34 cellular contexts compared by ENCODE assay signal in genomic region chr11:88632163-88632562, GRCh38.
"Had no signal": no experiment of that assay in that cellular context is flagged by ENCODE, and none has a peak within 500 bp of the region (broad histone marks: within the 10 kb centered on the region; RNA-seq: fewer than 3 reads in every experiment).

No MANE protein-coding gene starts in this region.

- H3K27ac Mint-ChIP-seq: activated B cell treated with CpG ODN at 0.5 μM for 24 hours; activated CD4-positive, alpha-beta memory T cell treated with anti-CD3 and anti-CD28 coated beads for 36 hours; activated CD4-positive, alpha-beta T cell treated with anti-CD3 and anti-CD28 coated beads, Interleukin-2, amount 10 ng/mL, durations not matched to agents 24 days and 14 days; activated CD8-positive, alpha-beta T cell treated with anti-CD3 and anti-CD28 coated beads for 36 hours; activated naive CD4-positive, alpha-beta T cell treated with anti-CD3 and anti-CD28 coated beads for 36 hours; activated naive CD8-positive, alpha-beta T cell; activated naive CD8-positive, alpha-beta T cell treated with anti-CD3 and anti-CD28 coated beads, Interleukin-2, amount 10 ng/mL, durations not matched to agents 7 days and 5 days; activated naive CD8-positive, alpha-beta T cell treated with anti-CD3 and anti-CD28 coated beads, Interleukin-2, amount 50 U/mL, for 24 hours; activated T-cell treated with anti-CD3 and anti-CD28 coated beads, Interleukin-2, amount 50 U/mL, for 72 hours; activated T-helper 1 cell treated with anti-CD3 and anti-CD28 coated beads, Interleukin-12 subunit alpha, Interleukin-12 subunit beta, Interleukin-2, Interleukin-4 antibody, amounts not matched to agents 30 ng/mL and 10 ng/mL and 1 ng/mL, durations not matched to agents 14 hours and 24 hours and 36 hours; activated T-helper 17 cell treated with anti-CD3 and anti-CD28 coated beads, Interleukin-2, amount 50 U/mL, for 72 hours; brain; T-cell; T-helper 17 cell had no signal

- H3K4me1 Mint-ChIP-seq: activated B cell treated with CpG ODN at 0.5 μM for 24 hours; activated CD4-positive, alpha-beta T cell treated with anti-CD3 and anti-CD28 coated beads, Interleukin-2, amount 10 ng/mL, durations not matched to agents 24 days and 14 days; activated naive CD8-positive, alpha-beta T cell treated with anti-CD3 and anti-CD28 coated beads, Interleukin-2, amount 10 ng/mL, durations not matched to agents 7 days and 5 days; activated naive CD8-positive, alpha-beta T cell treated with anti-CD3 and anti-CD28 coated beads, Interleukin-2, amount 50 U/mL, for 24 hours; activated T-helper 17 cell treated with anti-CD3 and anti-CD28 coated beads, Interleukin-2, amount 50 U/mL, for 72 hours; central memory CD8-positive, alpha-beta T cell; T-cell; T-helper 17 cell had no signal

- ATAC-seq: activated CD8-positive, alpha-beta T cell treated with anti-CD3 and anti-CD28 coated beads for 36 hours; activated naive CD8-positive, alpha-beta T cell treated with anti-CD3 and anti-CD28 coated beads, Interleukin-2, amount 50 U/mL, for 24 hours; activated T-cell treated with anti-CD3 and anti-CD28 coated beads, Interleukin-2, amount 50 U/mL, for 4 hours; activated T-cell treated with anti-CD3 and anti-CD28 coated beads, Interleukin-2, amount 50 U/mL, for 72 hours; activated T-helper 17 cell treated with anti-CD3 and anti-CD28 coated beads, Interleukin-2, amount 50 U/mL, for 72 hours; T-cell; T-helper 17 cell had no signal

- H3K27me3 Mint-ChIP-seq: activated B cell treated with CpG ODN at 0.5 μM for 24 hours; activated CD4-positive, alpha-beta memory T cell treated with anti-CD3 and anti-CD28 coated beads for 36 hours; activated CD4-positive, alpha-beta T cell treated with anti-CD3 and anti-CD28 coated beads, Interleukin-2, amount 10 ng/mL, durations not matched to agents 24 days and 14 days; activated CD8-positive, alpha-beta T cell treated with anti-CD3 and anti-CD28 coated beads for 36 hours; activated naive CD8-positive, alpha-beta T cell; activated naive CD8-positive, alpha-beta T cell treated with anti-CD3 and anti-CD28 coated beads, Interleukin-2, amount 10 ng/mL, durations not matched to agents 7 days and 5 days; activated naive CD8-positive, alpha-beta T cell treated with anti-CD3 and anti-CD28 coated beads, Interleukin-2, amount 50 U/mL, for 24 hours; activated T-helper 17 cell treated with anti-CD3 and anti-CD28 coated beads, Interleukin-2, amount 50 U/mL, for 72 hours; central memory CD8-positive, alpha-beta T cell; T-cell had no signal

- H3K4me3 ChIP-seq: ascending aorta, cardiac muscle cell had no signal

- H3K27me3 ChIP-seq: ascending aorta, cardiac muscle cell had no signal

- H3K9me3 Mint-ChIP-seq: activated B cell treated with CpG ODN at 0.5 μM for 24 hours; activated CD4-positive, alpha-beta memory T cell treated with anti-CD3 and anti-CD28 coated beads for 36 hours; activated CD4-positive, alpha-beta T cell treated with anti-CD3 and anti-CD28 coated beads, Interleukin-2, amount 10 ng/mL, durations not matched to agents 24 days and 14 days; activated CD8-positive, alpha-beta T cell treated with anti-CD3 and anti-CD28 coated beads for 36 hours; activated naive CD4-positive, alpha-beta T cell treated with anti-CD3 and anti-CD28 coated beads for 36 hours; activated naive CD8-positive, alpha-beta T cell treated with anti-CD3 and anti-CD28 coated beads, Interleukin-2, amount 10 ng/mL, durations not matched to agents 7 days and 5 days; activated naive CD8-positive, alpha-beta T cell treated with anti-CD3 and anti-CD28 coated beads, Interleukin-2, amount 50 U/mL, for 24 hours; activated T-cell treated with anti-CD3 and anti-CD28 coated beads, Interleukin-2, amount 50 U/mL, for 4 hours; activated T-cell treated with anti-CD3 and anti-CD28 coated beads, Interleukin-2, amount 50 U/mL, for 72 hours; activated T-helper 1 cell treated with anti-CD3 and anti-CD28 coated beads, Interleukin-12 subunit alpha, Interleukin-12 subunit beta, Interleukin-2, Interleukin-4 antibody, amounts not matched to agents 30 ng/mL and 10 ng/mL and 1 ng/mL, durations not matched to agents 14 hours and 24 hours and 36 hours; activated T-helper 17 cell treated with anti-CD3 and anti-CD28 coated beads, Interleukin-2, amount 50 U/mL, for 72 hours; brain; central memory CD8-positive, alpha-beta T cell; T-cell had no signal

- H3K27ac ChIP-seq: ascending aorta, cardiac muscle cell, WERI-Rb-1 had no signal

- DNase-seq: activated B cell treated with CpG ODN at 0.5 μM for 24 hours; activated CD4-positive, alpha-beta memory T cell treated with anti-CD3 and anti-CD28 coated beads for 36 hours; activated CD4-positive, alpha-beta T cell treated with anti-CD3 and anti-CD28 coated beads for 4 hours; activated CD4-positive, alpha-beta T cell treated with anti-CD3 and anti-CD28 coated beads, Interleukin-2, amount 10 ng/mL, durations not matched to agents 24 days and 14 days; activated CD4-positive, alpha-beta T cell treated with anti-CD3 and anti-CD28 coated beads, Interleukin-2, amount 50 U/mL, for 1 hour; activated CD4-positive, alpha-beta T cell treated with anti-CD3 and anti-CD28 coated beads, Interleukin-2, amount 50 U/mL, for 4 hours; activated CD4-positive, CD25-positive, alpha-beta regulatory T cell treated with anti-CD3 and anti-CD28 coated beads, Interleukin-2, amount 50 U/mL, for 72 hours; activated CD8-positive, alpha-beta memory T cell treated with anti-CD3 and anti-CD28 coated beads, Interleukin-2, amount 50 U/mL, for 4 hours; activated CD8-positive, alpha-beta T cell treated with anti-CD3 and anti-CD28 coated beads for 36 hours; activated effector memory CD4-positive, alpha-beta T cell treated with anti-CD3 and anti-CD28 coated beads, Interleukin-2, amount 50 U/mL, for 16 hours; activated gamma-delta T cell treated with Interleukin-2 at 50 U/mL for 16 hours; activated naive CD4-positive, alpha-beta T cell; activated naive CD4-positive, alpha-beta T cell treated with anti-CD3 and anti-CD28 coated beads for 36 hours; activated naive CD4-positive, alpha-beta T cell treated with anti-CD3 and anti-CD28 coated beads, Interleukin-2, amount 50 U/mL, for 16 hours; activated naive CD8-positive, alpha-beta T cell treated with anti-CD3 and anti-CD28 coated beads, Interleukin-2, amount 10 ng/mL, durations not matched to agents 7 days and 5 days; activated naive CD8-positive, alpha-beta T cell treated with anti-CD3 and anti-CD28 coated beads, Interleukin-2, amount 50 U/mL, for 24 hours; activated T-cell treated with anti-CD3 and anti-CD28 coated beads for 4 hours; activated T-cell treated with anti-CD3 and anti-CD28 coated beads, Interleukin-2, amount 50 U/mL, for 1 hour; activated T-cell treated with anti-CD3 and anti-CD28 coated beads, Interleukin-2, amount 50 U/mL, for 4 hours; activated T-cell treated with anti-CD3 and anti-CD28 coated beads, Interleukin-2, amount 50 U/mL, for 72 hours; amygdala; anterior cingulate cortex; cerebellar nuclear complex; T-cell; T-helper 17 cell; T1000 had no signal

- H3K36me3 ChIP-seq: ascending aorta, cardiac muscle cell, WERI-Rb-1 had no signal

- H3K4me1 ChIP-seq: ascending aorta had no signal

- H3K4me3 Mint-ChIP-seq: activated B cell treated with CpG ODN at 0.5 μM for 24 hours; activated CD4-positive, alpha-beta memory T cell treated with anti-CD3 and anti-CD28 coated beads for 36 hours; activated CD4-positive, alpha-beta T cell treated with anti-CD3 and anti-CD28 coated beads, Interleukin-2, amount 10 ng/mL, durations not matched to agents 24 days and 14 days; activated CD8-positive, alpha-beta T cell treated with anti-CD3 and anti-CD28 coated beads for 36 hours; activated naive CD4-positive, alpha-beta T cell treated with anti-CD3 and anti-CD28 coated beads for 36 hours; activated naive CD8-positive, alpha-beta T cell; activated naive CD8-positive, alpha-beta T cell treated with anti-CD3 and anti-CD28 coated beads, Interleukin-2, amount 10 ng/mL, durations not matched to agents 7 days and 5 days; activated naive CD8-positive, alpha-beta T cell treated with anti-CD3 and anti-CD28 coated beads, Interleukin-2, amount 50 U/mL, for 24 hours; activated T-cell treated with anti-CD3 and anti-CD28 coated beads, Interleukin-2, amount 50 U/mL, for 4 hours; activated T-cell treated with anti-CD3 and anti-CD28 coated beads, Interleukin-2, amount 50 U/mL, for 72 hours; activated T-helper 1 cell treated with anti-CD3 and anti-CD28 coated beads, Interleukin-12 subunit alpha, Interleukin-12 subunit beta, Interleukin-2, Interleukin-4 antibody, amounts not matched to agents 30 ng/mL and 10 ng/mL and 1 ng/mL, durations not matched to agents 14 hours and 24 hours and 36 hours; activated T-helper 17 cell treated with anti-CD3 and anti-CD28 coated beads, Interleukin-2, amount 50 U/mL, for 72 hours; brain; central memory CD8-positive, alpha-beta T cell; T-cell; T-helper 17 cell had no signal

- H3K36me3 Mint-ChIP-seq: activated CD4-positive, alpha-beta memory T cell treated with anti-CD3 and anti-CD28 coated beads for 36 hours; activated naive CD8-positive, alpha-beta T cell; activated naive CD8-positive, alpha-beta T cell treated with anti-CD3 and anti-CD28 coated beads, Interleukin-2, amount 10 ng/mL, durations not matched to agents 7 days and 5 days; brain; T-cell had no signal
